ENCODE assay signal across 8 cellular contexts in the genomic region with DNA sequence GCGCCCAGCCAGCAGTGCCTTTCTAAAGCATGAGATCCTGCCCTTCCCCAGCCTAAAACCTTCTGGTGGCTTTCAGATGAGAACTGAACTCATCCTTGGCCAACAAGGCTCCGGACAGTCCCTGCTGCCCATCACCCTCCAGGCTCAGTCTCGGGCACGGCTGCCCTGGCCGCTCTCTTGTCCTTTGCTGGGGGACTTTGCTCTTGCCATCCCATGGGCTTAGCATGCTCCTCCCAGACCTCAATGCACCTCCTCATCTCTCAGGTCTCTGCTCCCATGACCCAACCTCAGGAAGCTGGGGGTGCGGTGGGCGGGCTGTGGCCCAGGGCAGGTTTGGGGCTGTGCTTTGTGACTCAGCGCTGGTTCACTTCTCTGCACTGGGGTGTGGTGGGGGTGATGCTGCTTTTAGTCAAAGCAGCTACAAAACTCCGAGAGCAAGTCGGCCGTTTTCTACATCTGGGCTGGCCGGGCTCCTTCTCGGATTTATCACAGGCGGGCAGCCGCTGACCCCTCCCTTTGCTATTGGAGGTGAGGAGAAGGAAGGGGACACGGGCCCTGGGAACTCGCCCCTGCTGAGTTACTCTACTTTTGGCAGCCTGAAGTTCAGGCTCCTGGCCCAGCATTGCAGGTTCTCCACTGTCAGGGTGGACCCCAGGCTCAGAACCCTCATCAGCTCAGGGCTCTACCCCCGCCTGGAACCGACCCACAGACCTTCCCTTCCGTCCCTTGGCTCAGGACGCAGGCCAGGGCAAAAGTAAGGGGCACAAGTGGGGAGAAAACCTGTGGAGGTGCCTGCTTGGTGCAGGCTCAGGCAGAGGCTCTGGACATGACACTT.
DNase-seq lines count a peak whose midpoint lies in the region; ATAC-seq lines count a peak whose summit lies in the region.

No MANE protein-coding gene starts in this region.

- DNase-seq in GM03348 (ENCODE audit: low spot score) (peak; percentile 87), HS-5 (ENCODE audit: low read depth) (peak; percentile 78), glomerular visceral epithelial cell (ENCODE audit: extremely low spot score) (peak; percentile 75), LoVo (ENCODE audit: low spot score) (no peak)
- peak; percentile 75 to 81 for DNase-seq in activated CD8-positive, alpha-beta memory T cell treated with anti-CD3 and anti-CD28 coated beads for 4 hours (ENCODE audit: low read depth in 2 of 2)
- peak; percentile 83 to 85 for DNase-seq in stimulated activated CD8-positive, alpha-beta memory T cell treated with anti-CD3 and anti-CD28 coated beads, Interleukin-7, amount 100 ng/mL, for 4 hours (ENCODE audit: low read depth in 2 of 2)

- no peak for ATAC-seq in HG03039 (IDR thresholded peaks at IDR 0.05; ENCODE audit: unreplicated experiment)
- no peak for ATAC-seq in GM21737 (IDR thresholded peaks at IDR 0.05; ENCODE audit: unreplicated experiment)
